1 cellular context compared by ENCODE assay signal in genomic region chr7:2558620-2559282, GRCh38.
A peak's percentile ranks its signal among the peaks of the same experiment; 100 is the strongest.
TF ChIP-seq lines count a peak whose summit lies in the region.

Gene IQCE (plus strand): TSS chr7:2558979. CDS start chr7:2559182, 203 bp downstream.

TF ChIP-seq in HepG2, 621 proteins besides CTCF, POLR2A, EP300 and RAD21 (continued from another document and continues in another):
- no peak for TF ChIP-seq NPAS2 (CRISPR knock-in tag; IDR thresholded peaks at IDR 0.05; ENCODE audit: borderline replicate concordance)
- peak; percentile 54; the same call in 1 of the 2 replicates for TF ChIP-seq HCFC1 (IDR thresholded peaks at IDR 0.05; ENCODE audit: low read depth, low read length)
- TF ChIP-seq SP140L (CRISPR knock-in tag; IDR thresholded peaks at IDR 0.05; ENCODE audit: borderline replicate concordance): no peak
- 0 out of 2 replicates have a peak, but pooled peaks have one; percentile 43 for TF ChIP-seq ZBTB2 (CRISPR knock-in tag; IDR thresholded peaks at IDR 0.05; ENCODE audit: low read depth)
- no peak for TF ChIP-seq JUN (CRISPR knock-in tag; IDR thresholded peaks at IDR 0.05)
- TF ChIP-seq ZNF720 (CRISPR knock-in tag; IDR thresholded peaks at IDR 0.05): no peak
- no peak for TF ChIP-seq FOXO4 (CRISPR knock-in tag; conservative IDR thresholded peaks at IDR 0.05)
- TF ChIP-seq NONO (IDR thresholded peaks at IDR 0.05): no peak
- TF ChIP-seq NONO (CRISPR knock-in tag; conservative IDR thresholded peaks at IDR 0.05): peak; percentile 74
- TF ChIP-seq MYC (CRISPR knock-in tag; IDR thresholded peaks at IDR 0.05; ENCODE audit: borderline replicate concordance): peak; percentile 4; the same call in 1 of the 2 replicates
- no peak; the same call in 1 of the 2 replicates for TF ChIP-seq ZNF567 (CRISPR knock-in tag; IDR thresholded peaks at IDR 0.05; ENCODE audit: borderline replicate concordance)
- no peak for TF ChIP-seq ISX (CRISPR knock-in tag; conservative IDR thresholded peaks at IDR 0.05)
- no peak; the same call in 1 of the 2 replicates for TF ChIP-seq MTF2 (CRISPR knock-in tag; IDR thresholded peaks at IDR 0.05; ENCODE audit: borderline replicate concordance)
- TF ChIP-seq SMAD3 (CRISPR knock-in tag; IDR thresholded peaks at IDR 0.05): no peak
- TF ChIP-seq ZBTB14 (CRISPR knock-in tag; IDR thresholded peaks at IDR 0.05): no peak
- TF ChIP-seq ZSCAN20 (CRISPR knock-in tag; IDR thresholded peaks at IDR 0.05; ENCODE audit: borderline replicate concordance): 0 out of 2 replicates have a peak, but pooled peaks have one; percentile 37
- 0 out of 2 replicates have a peak, but pooled peaks have one; percentile 16 for TF ChIP-seq TFE3 (CRISPR knock-in tag; IDR thresholded peaks at IDR 0.05)
- TF ChIP-seq ATF2 (CRISPR knock-in tag; IDR thresholded peaks at IDR 0.05): no peak
- TF ChIP-seq CAMTA2 (CRISPR knock-in tag; IDR thresholded peaks at IDR 0.05; ENCODE audit: borderline replicate concordance): no peak
- no peak for TF ChIP-seq E2F5 (CRISPR knock-in tag; conservative IDR thresholded peaks at IDR 0.05)
- no peak for TF ChIP-seq DR1 (CRISPR knock-in tag; IDR thresholded peaks at IDR 0.05)
- TF ChIP-seq BRCA1 (CRISPR knock-in tag; IDR thresholded peaks at IDR 0.05): no peak
- TF ChIP-seq ZBTB20 (CRISPR knock-in tag; IDR thresholded peaks at IDR 0.05; ENCODE audit: borderline replicate concordance, low read depth): no peak
- no peak for TF ChIP-seq MIXL1 (CRISPR knock-in tag; IDR thresholded peaks at IDR 0.05)
- TF ChIP-seq FOXP1 (IDR thresholded peaks at IDR 0.05): no peak
- TF ChIP-seq FOXP1 (CRISPR knock-in tag; IDR thresholded peaks at IDR 0.05): no peak
- no peak for TF ChIP-seq NR3C1 (CRISPR knock-in tag; IDR thresholded peaks at IDR 0.05)
- no peak for TF ChIP-seq TGIF2 (CRISPR knock-in tag; IDR thresholded peaks at IDR 0.05)
- TF ChIP-seq AGO1 (IDR thresholded peaks at IDR 0.05; ENCODE audit: low read depth, low read length, poor library complexity, severe bottlenecking): no peak
- 0 out of 2 replicates have a peak, but pooled peaks have one; percentile 61 for TF ChIP-seq ZNF44 (CRISPR knock-in tag; IDR thresholded peaks at IDR 0.05)
- no peak for TF ChIP-seq REST (IDR thresholded peaks at IDR 0.05; ENCODE audit: borderline replicate concordance in 1 of 2, low read depth in 1 of 2, low read length in 2 of 2)
- TF ChIP-seq ZBTB42 (CRISPR knock-in tag; IDR thresholded peaks at IDR 0.05): no peak
- no peak for TF ChIP-seq ZNF598 (CRISPR knock-in tag; IDR thresholded peaks at IDR 0.05; ENCODE audit: borderline replicate concordance)
- no peak for TF ChIP-seq ELF4 (CRISPR knock-in tag; IDR thresholded peaks at IDR 0.05; ENCODE audit: borderline replicate concordance)
- TF ChIP-seq PREB (CRISPR knock-in tag; IDR thresholded peaks at IDR 0.05): no peak
- TF ChIP-seq ZNF431 (CRISPR knock-in tag; IDR thresholded peaks at IDR 0.05; ENCODE audit: borderline replicate concordance, low read depth): no peak
- peak; percentile 58; the same call in 1 of the 2 replicates for TF ChIP-seq ZNF589 (CRISPR knock-in tag; conservative IDR thresholded peaks at IDR 0.05)
- no peak for TF ChIP-seq DNMT1 (CRISPR knock-in tag; IDR thresholded peaks at IDR 0.05)
- TF ChIP-seq ELK4 (CRISPR knock-in tag; IDR thresholded peaks at IDR 0.05; ENCODE audit: borderline replicate concordance): no peak
- TF ChIP-seq TIGD3 (CRISPR knock-in tag; IDR thresholded peaks at IDR 0.05; ENCODE audit: borderline replicate concordance): no peak
- TF ChIP-seq BRF2 (CRISPR knock-in tag; IDR thresholded peaks at IDR 0.05): no peak
- TF ChIP-seq ZNF660 (CRISPR knock-in tag; IDR thresholded peaks at IDR 0.05; ENCODE audit: borderline replicate concordance, low read depth): no peak
- TF ChIP-seq ZFP82 (CRISPR knock-in tag; IDR thresholded peaks at IDR 0.05; ENCODE audit: borderline replicate concordance): no peak
- TF ChIP-seq RFXAP (CRISPR knock-in tag; IDR thresholded peaks at IDR 0.05; ENCODE audit: borderline replicate concordance): 0 out of 2 replicates have a peak, but pooled peaks have one; percentile 18
- TF ChIP-seq FOXK1 (CRISPR knock-in tag; IDR thresholded peaks at IDR 0.05; ENCODE audit: borderline replicate concordance, low read depth): no peak
- TF ChIP-seq KMT2B (CRISPR knock-in tag; IDR thresholded peaks at IDR 0.05): 0 out of 2 replicates have a peak, but pooled peaks have one; percentile 51
- no peak for TF ChIP-seq RAD51 (IDR thresholded peaks at IDR 0.05; ENCODE audit: borderline replicate concordance)
- TF ChIP-seq FIP1L1 (IDR thresholded peaks at IDR 0.05; ENCODE audit: borderline replicate concordance, insufficient read depth, low read depth, low read length): no peak
